ENCODE assay signal across 1 cellular context in the genomic region with DNA sequence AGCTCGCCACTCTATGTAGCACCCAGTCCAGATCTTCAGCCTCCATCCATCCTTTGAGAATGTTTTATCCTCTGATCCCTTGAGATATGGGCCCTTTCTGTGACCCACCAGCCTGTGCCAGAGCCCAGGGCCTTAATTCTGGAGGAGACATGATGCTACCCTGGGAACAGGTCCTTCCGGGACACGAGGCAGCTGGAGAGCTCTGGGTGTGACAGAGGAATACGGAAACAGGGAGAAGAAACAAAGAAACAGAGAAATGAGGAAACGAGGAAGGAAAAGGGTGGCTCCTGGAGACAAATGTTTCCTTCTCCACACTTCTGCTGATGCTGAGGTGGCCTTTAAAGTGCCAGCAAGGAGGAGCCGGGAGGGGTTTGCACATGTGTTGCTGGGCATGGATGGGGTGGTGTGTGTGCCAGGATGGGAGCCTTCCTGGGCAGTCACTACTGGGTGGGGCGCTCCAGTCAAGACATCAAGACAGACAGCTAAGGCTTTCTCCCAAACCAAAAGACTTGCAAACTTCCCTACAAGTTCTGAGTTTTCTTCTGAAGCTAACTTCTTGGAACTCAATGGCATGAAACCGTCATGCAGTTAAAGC.
TF ChIP-seq lines count a peak whose summit lies in the region.

No MANE protein-coding gene starts in this region.

TF ChIP-seq in K562, 482 proteins besides CTCF, POLR2A, EP300 and RAD21 (continued from another document):
- TF ChIP-seq KLF1 (tag; IDR thresholded peaks at IDR 0.05), result no peak
- no peak for TF ChIP-seq ZNF609 (CRISPR knock-in tag; IDR thresholded peaks at IDR 0.05; ENCODE audit: borderline replicate concordance)
- no peak for TF ChIP-seq NR1H2 (CRISPR knock-in tag; IDR thresholded peaks at IDR 0.05)
- TF ChIP-seq ZKSCAN1 (IDR thresholded peaks at IDR 0.05; ENCODE audit: low read depth, low read length), result no peak
- no peak for TF ChIP-seq PRPF4 (IDR thresholded peaks at IDR 0.05; ENCODE audit: insufficient read depth, low read depth, low read length, poor library complexity, severe bottlenecking)
- TF ChIP-seq, protein P1, sequence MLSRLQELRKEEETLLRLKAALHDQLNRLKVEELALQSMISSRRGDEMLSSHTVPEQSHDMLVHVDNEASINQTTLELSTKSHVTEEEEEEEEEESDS (CRISPR knock-in tag; IDR thresholded peaks at IDR 0.05), result no peak
- TF ChIP-seq, protein P2, sequence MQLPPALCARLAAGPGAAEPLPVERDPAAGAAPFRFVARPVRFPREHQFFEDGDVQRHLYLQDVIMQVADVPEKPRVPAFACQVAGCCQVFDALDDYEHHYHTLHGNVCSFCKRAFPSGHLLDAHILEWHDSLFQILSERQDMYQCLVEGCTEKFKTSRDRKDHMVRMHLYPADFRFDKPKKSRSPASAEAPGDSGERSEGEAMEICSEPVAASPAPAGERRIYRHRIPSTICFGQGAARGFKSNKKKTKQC (CRISPR knock-in tag; IDR thresholded peaks at IDR 0.05), result no peak
- no peak for TF ChIP-seq HNRNPUL1 (IDR thresholded peaks at IDR 0.05; ENCODE audit: low read length)
- TF ChIP-seq, protein P3, sequence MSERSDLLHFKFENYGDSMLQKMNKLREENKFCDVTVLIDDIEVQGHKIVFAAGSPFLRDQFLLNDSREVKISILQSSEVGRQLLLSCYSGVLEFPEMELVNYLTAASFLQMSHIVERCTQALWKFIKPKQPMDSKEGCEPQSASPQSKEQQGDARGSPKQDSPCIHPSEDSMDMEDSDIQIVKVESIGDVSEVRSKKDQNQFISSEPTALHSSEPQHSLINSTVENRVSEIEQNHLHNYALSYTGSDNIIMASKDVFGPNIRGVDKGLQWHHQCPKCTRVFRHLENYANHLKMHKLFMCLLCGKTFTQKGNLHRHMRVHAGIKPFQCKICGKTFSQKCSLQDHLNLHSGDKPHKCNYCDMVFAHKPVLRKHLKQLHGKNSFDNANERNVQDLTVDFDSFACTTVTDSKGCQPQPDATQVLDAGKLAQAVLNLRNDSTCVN (CRISPR knock-in tag; IDR thresholded peaks at IDR 0.05), result no peak
- TF ChIP-seq E2F5 (CRISPR knock-in tag; IDR thresholded peaks at IDR 0.05), result no peak
- no peak for TF ChIP-seq NBN (IDR thresholded peaks at IDR 0.05; ENCODE audit: low read depth)
- no peak for TF ChIP-seq SMARCE1 (IDR thresholded peaks at IDR 0.05)
- TF ChIP-seq TSHZ1 (CRISPR knock-in tag; IDR thresholded peaks at IDR 0.05), result no peak
- TF ChIP-seq MAFG (tag; conservative IDR thresholded peaks at IDR 0.05), result no peak
